ENCODE assay signal across 19 cellular contexts in genomic region chr20:44073011-44073674, GRCh38.
DNase-seq lines count a peak whose midpoint lies in the region; ATAC-seq and TF ChIP-seq lines count a peak whose summit lies in the region.
"Had no signal": no experiment of that assay in that cellular context is flagged by ENCODE, and none has a peak within 500 bp of the region (broad histone marks: within the 10 kb centered on the region; RNA-seq: fewer than 3 reads in every experiment).

No MANE protein-coding gene starts in this region.

- peak overlapping the region; percentile 80 for H3K27ac Mint-ChIP-seq in CD8-positive, alpha-beta T cell

- H3K36me3 Mint-ChIP-seq in CD8-positive, alpha-beta T cell, result no peaks in the 10 kb centered on the region

- no peaks in the 10 kb centered on the region for H3K27me3 Mint-ChIP-seq in CD8-positive, alpha-beta T cell (ENCODE audit: low read depth)

- DNase-seq in CD8-positive, alpha-beta T cell, result peak in 1 of 7 experiments; percentile 49
- DNase-seq in SK-N-MC (ENCODE audit: low read depth, low spot score) (no peak), islet precursor cell (peak; percentile 46), stomach (peak; percentile 20), NCI-H1417 (lab: John Stamatoyannopoulos, UW) (no peak)
- DNase-seq: activated gamma-delta T cell treated with Interleukin-2 at 50 U/mL for 16 hours; activated T-cell treated with anti-CD3 and anti-CD28 coated beads for 4 hours; central memory CD4-positive, alpha-beta T cell; kidney glomerular epithelial cell; NCI-H1105 treated with DMSO at 0.1 percent for 48 hours; NCI-H2107; stimulated activated CD4-positive, alpha-beta T cell treated with anti-CD3 and anti-CD28 coated beads, Interleukin-1b, Interleukin-23, amount 100 ng/mL, for 48 hours had no signal

- no peak for ATAC-seq in CD8-positive, alpha-beta T cell
- ATAC-seq in HG03025 (IDR thresholded peaks at IDR 0.05; ENCODE audit: low FRiP score, unreplicated experiment) (no peak), GM21390 (IDR thresholded peaks at IDR 0.05; ENCODE audit: unreplicated experiment) (no peak)
- ATAC-seq: esophagus mucosa, gastroesophageal sphincter, HCT116 had no signal

- peak overlapping the region; percentile 39 for H3K4me3 Mint-ChIP-seq in CD8-positive, alpha-beta T cell

- no peaks in the 10 kb centered on the region for H3K27me3 ChIP-seq in CD8-positive, alpha-beta T cell (ENCODE audit: insufficient read depth, low read length)
- peaks cover 0 to 5% (median 0%) of the 10 kb centered on the region in 3 donors for H3K27me3 ChIP-seq in stomach
- H3K27me3 ChIP-seq: ascending aorta, gastroesophageal sphincter had no signal

- TF ChIP-seq CTCF in CD8-positive, alpha-beta T cell (IDR thresholded peaks at IDR 0.05), result no peak
- no peak for TF ChIP-seq CTCF in stomach (IDR thresholded peaks at IDR 0.05)

- no peaks in the 10 kb centered on the region for H3K9me3 ChIP-seq in CD8-positive, alpha-beta T cell (ENCODE audit: low read length)
- no peaks in the 10 kb centered on the region for H3K9me3 ChIP-seq in SK-N-MC (ENCODE audit: low read depth, low read length)
- no peaks in the 10 kb centered on the region for H3K9me3 ChIP-seq in stomach
- H3K9me3 ChIP-seq: ascending aorta, Caco-2, gastroesophageal sphincter had no signal

- 53 to 72% (median 66%) methylated on average over 15 to 16 of the region's 16 CpGs for WGBS in stomach, 5 donors

- no peak overlapping the region for H3K4me3 ChIP-seq in CD8-positive, alpha-beta T cell (ENCODE audit: low read depth, low read length)
- H3K4me3 ChIP-seq in SK-N-MC, result 0 out of 2 replicates have a peak overlapping the region, but pooled peaks have one; percentile 2
- no peak overlapping the region for H3K4me3 ChIP-seq in stomach
- H3K4me3 ChIP-seq: ascending aorta, gastroesophageal sphincter had no signal

- peaks cover 74% of the 10 kb centered on the region for H3K4me1 Mint-ChIP-seq in CD8-positive, alpha-beta T cell (ENCODE audit: low read depth)

- no peak for TF ChIP-seq POLR2A in stomach (IDR thresholded peaks at IDR 0.05)

- no peaks in the 10 kb centered on the region for H3K9me3 Mint-ChIP-seq in CD8-positive, alpha-beta T cell

- POLR2A ChIA-PET in CD8-positive, alpha-beta T cell (lab: Charles Lee), result no interaction called here

- intact Hi-C loops in CD8-positive, alpha-beta T cell (cut with DNase I, micrococcal nuclease), result loop anchor here (5.0 to 10.0 kb wide), 4 partner anchors 116 to 616 kb away; partner anchors contain the start of genes MYBL2 (in 1 of the 2), OSER1 (in 1 of the 2) and SRSF6 (in 1 of the 2)
- intact Hi-C loops in stomach (cut with DNase I; ENCODE audit: low total_unique reads), result no loop called here

- H3K27ac ChIP-seq in CD8-positive, alpha-beta T cell (ENCODE audit: low read depth, low read length), result no peak overlapping the region
- H3K27ac ChIP-seq in SK-N-MC (peak overlapping the region; percentile 59; the same call in 1 of the 2 replicates), stomach (no peak overlapping the region)
- H3K27ac ChIP-seq: gastroesophageal sphincter had no signal

- CTCF ChIA-PET in CD8-positive, alpha-beta T cell (lab: Charles Lee), result interaction anchor here (1.1 to 7.3 kb wide), 4 partner anchors 8 to 323 kb away, joined by 4 to 52 read pairs (median 10); no protein-coding TSS in a partner anchor

- no peak overlapping the region for H3K9ac ChIP-seq in SK-N-MC (ENCODE audit: insufficient read length)

- TF ChIP-seq EP300 in stomach (IDR thresholded peaks at IDR 0.05), result no peak

- no peaks in the 10 kb centered on the region for H3K36me3 ChIP-seq in CD8-positive, alpha-beta T cell (ENCODE audit: insufficient read depth, low read length)
- H3K36me3 ChIP-seq in SK-N-MC (ENCODE audit: insufficient read depth, low read length) (0 out of 2 replicates have a peak, but pooled peaks cover 4% of the 10 kb centered on the region), stomach (no peaks in the 10 kb centered on the region)
- H3K36me3 ChIP-seq: ascending aorta had no signal

- peaks cover 52% of the 10 kb centered on the region for H3K4me1 ChIP-seq in CD8-positive, alpha-beta T cell (ENCODE audit: insufficient read depth, low read length)
- peaks cover 0 to 15% (median 4%) of the 10 kb centered on the region in 4 donors for H3K4me1 ChIP-seq in stomach
- H3K4me1 ChIP-seq: ascending aorta, Caco-2 had no signal

Comparison
In these comparisons a context has a peak if more than half of its experiments do, and no peak if none do; other contexts are left out.
1. DNase-seq: peak in islet precursor cell (single experiment) and stomach (single experiment); none in SK-N-MC (single experiment) and NCI-H1417 (0 of 3).